Comparison of ENCODE assay signal across 8 cellular contexts in genomic region chrX:48737940-48738339, GRCh38. TPM values are rescaled to one million over a fixed set of nuclear protein-coding genes. Genes with fewer than 3 reads are reported as not detected.
DNase-seq lines count a peak whose midpoint lies in the region; ATAC-seq, FAIRE-seq and TF ChIP-seq lines count a peak whose summit lies in the region.

No MANE protein-coding gene starts in this region.

- H3K9ac ChIP-seq in K562 (ENCODE audit: insufficient read depth in 1 of 2, low read depth in 2 of 2, low read length in 2 of 2) = peak overlapping the region; percentile 82 to 90; a peak in 3 of 4 replicates

- peak overlapping the region; percentile 85 for H2AFZ ChIP-seq in K562 (ENCODE audit: low read depth, low read length)

- H3K4me1 Mint-ChIP-seq in memory B cell = peaks cover 11% of the 10 kb centered on the region

- H3K9me3 ChIP-seq in cardiac muscle cell (ENCODE audit: low read depth) (no peaks in the 10 kb centered on the region), K562 (replicated peaks; ENCODE audit: control insufficient read depth, insufficient read depth, low read depth, low read length) (no peaks in the 10 kb centered on the region)

- no peak for TF ChIP-seq POLR2A in K562 (conservative IDR thresholded peaks at IDR 0.05)

- TF ChIP-seq EP300 in K562 (IDR thresholded peaks at IDR 0.05; ENCODE audit: low read length) = no peak

- intact Hi-C loops in Right ventricle myocardium superior (cut with DNase I) = no loop called here
- intact Hi-C loops in K562 (cut with micrococcal nuclease) = loop anchor here (2.0 to 5.0 kb wide), 2 partner anchors 36 to 57 kb away; no protein-coding TSS in a partner anchor

- no peaks in the 10 kb centered on the region for H3K9me3 Mint-ChIP-seq in memory B cell

- no peaks in the 10 kb centered on the region for H3K27me3 Mint-ChIP-seq in memory B cell

- peak overlapping the region; percentile 87 for H3K27ac ChIP-seq in cardiac muscle cell
- H3K27ac ChIP-seq in K562 (ENCODE audit: extremely low read depth, low read depth, low read length) = peak overlapping the region; percentile 89
- peak overlapping the region; percentile 87 for H3K27ac ChIP-seq in urinary bladder (ENCODE audit: low read depth)

- H4K20me1 ChIP-seq in K562 (replicated peaks; ENCODE audit: control insufficient read depth, insufficient read depth, low read length) = no peaks in the 10 kb centered on the region

- no peak for FAIRE-seq in K562 (lab: Jason Lieb, UNC)

- no peaks in the 10 kb centered on the region for H3K27me3 ChIP-seq in cardiac muscle cell
- H3K27me3 ChIP-seq in K562 (ENCODE audit: control insufficient read depth in 2 of 2, insufficient read depth in 2 of 2, low read length in 2 of 2) = no peaks in the 10 kb centered on the region

- POLR2A ChIA-PET in K562 (lab: Yijun Ruan, JAX) = interaction anchor here (0.5 to 1.4 kb wide), 4 partner anchors 14 to 302 kb away, joined by 3 to 5 read pairs (median 3); partner anchors contain the start of gene HDAC6

- peak overlapping the region; percentile 89 for H3K4me3 Mint-ChIP-seq in memory B cell

- peak overlapping the region; percentile 91 for H3K27ac Mint-ChIP-seq in memory B cell

- in situ Hi-C loops in K562 (cut with MboI) = no loop called here

- H3K4me3 ChIP-seq in cardiac muscle cell (peak overlapping the region; percentile 58), K562 (peak overlapping the region; percentile 58), urinary bladder (ENCODE audit: low read depth, low read length) (peak overlapping the region; percentile 53)

- no TSS peak for BruUV-seq in K562 (replicated peaks; lab: Mats Ljungman, UMichigan)

- no peaks in the 10 kb centered on the region for H3K36me3 Mint-ChIP-seq in memory B cell

- no peak for TF ChIP-seq RAD21 in K562 (CRISPR knock-in tag; conservative IDR thresholded peaks at IDR 0.05 in 1 of 2, IDR thresholded peaks at IDR 0.05 in 1 of 2)

- peaks cover 19% of the 10 kb centered on the region for H3K79me2 ChIP-seq in K562 (ENCODE audit: control insufficient read depth, insufficient read depth, low read length)

- no peak for ATAC-seq in Right ventricle myocardium superior (ENCODE audit: poor library complexity)
- no peak for ATAC-seq in K562
- ATAC-seq in memory B cell (ENCODE audit: low read depth) = no peak

- CTCF ChIA-PET in K562 (lab: Yijun Ruan, JAX; ENCODE audit: low intra/inter-chr PET ratio) = no interaction called here

- peak overlapping the region; percentile 95 for H3K4me2 ChIP-seq in K562 (ENCODE audit: insufficient read depth, low read length)

- DNase-seq in cardiac muscle cell (ENCODE audit: low read depth in 1 of 2, low spot score in 1 of 2) (no peak), Right ventricle myocardium superior (no peak), K562 (ENCODE audit: extremely low read depth in 1 of 4, low spot score in 3 of 4) (peak in 1 of 4 experiments; percentile 19), memory B cell (ENCODE audit: low spot score in 2 of 2) (no peak), CD1c-positive myeloid dendritic cell (ENCODE audit: extremely low spot score) (no peak), medulla oblongata (ENCODE audit: extremely low spot score) (no peak), NCI-H345 (lab: John Stamatoyannopoulos, UW) (no peak)

- no peak for TF ChIP-seq CTCF in cardiac muscle cell (IDR thresholded peaks at IDR 0.05; ENCODE audit: low read depth, low read length)
- TF ChIP-seq CTCF in K562 (IDR thresholded peaks at IDR 0.05 in 2 of 3, conservative IDR thresholded peaks at IDR 0.05 in 1 of 3; ENCODE audit: insufficient read depth in 2 of 3, low read depth in 1 of 3, low read length in 3 of 3) = no peak

- no peaks in the 10 kb centered on the region for H3K4me1 ChIP-seq in cardiac muscle cell (ENCODE audit: low read depth)
- peaks cover 7 to 19% of the 10 kb centered on the region in 2 experiments; a peak in 4 of 5 replicates for H3K4me1 ChIP-seq in K562 (replicated peaks in 1 of 2; ENCODE audit: control insufficient read depth in 2 of 2, insufficient read depth in 2 of 2, low read length in 2 of 2)
- no peaks in the 10 kb centered on the region for H3K4me1 ChIP-seq in urinary bladder (ENCODE audit: insufficient read depth)

- 26% methylated on average over 7 of the region's 7 CpGs for WGBS in K562 (ENCODE audit: insufficient coverage, low coverage, missing lambda C conversion rate)
- 38% methylated on average over 7 of the region's 7 CpGs for WGBS in urinary bladder

- H3K9me1 ChIP-seq in K562 (ENCODE audit: control insufficient read depth, insufficient read depth, low read length) = no peaks in the 10 kb centered on the region

- H3K36me3 ChIP-seq in cardiac muscle cell (no peaks in the 10 kb centered on the region), K562 (ENCODE audit: control insufficient read depth, insufficient read depth, low read length) (no peaks in the 10 kb centered on the region), urinary bladder (ENCODE audit: insufficient read depth) (no peaks in the 10 kb centered on the region)

RNA-seq across cellular contexts. Expression of gene GLOD5, which starts 23.6 kb away (rescaled TPM):
- not detected in 2 replicates for total RNA-seq in cardiac muscle cell
- not detected in 2 replicates for polyA plus RNA-seq in cardiac muscle cell
- not detected for total RNA-seq in Right ventricle myocardium superior
- not detected in 2 replicates for total RNA-seq in K562 (2011; cell fraction: chromatin; rRNA removed; ENCODE audit: low replicate concordance)
- total RNA-seq in K562 (2011; cell fraction: nucleolus; rRNA removed) = not detected in 2 replicates
- not detected in 2 replicates for total RNA-seq in K562 (2011; cell fraction: nucleoplasm; rRNA removed)
- total RNA-seq in K562 (2014; rRNA removed) = 0.27 and 1.1 TPM in 2 replicates
- total RNA-seq in K562 (2014; rRNA removed; fragmentation: Illumina TruSeq; extraction: Trizol) = 1.5 and 1.7 TPM in 2 replicates
- total RNA-seq in K562 (2015; rRNA removed; fragmentation: Illumina TruSeq; extraction: Trizol) = 1.7 and 2.2 TPM in 2 replicates
- 1.4 and 1.9 TPM in 2 replicates for total RNA-seq in K562 (2021)
- 3.4 and 4.3 TPM in 2 replicates for polyA plus RNA-seq in K562 (2011; rRNA removed)
- polyA plus RNA-seq in K562 (2011; cell fraction: cytosol; rRNA removed) = 4.0 and 5.8 TPM in 2 replicates
- 0.81 and 0.94 TPM in 2 replicates for polyA plus RNA-seq in K562 (2011; cell fraction: nucleus; rRNA removed)
- polyA plus RNA-seq in K562 (2012) = 1.1 and 2.9 TPM in 2 replicates
- 2.2 and 3.1 TPM in 2 replicates for polyA plus RNA-seq in K562 (2014; fragmentation: Illumina TruSeq; extraction: Trizol)
- polyA plus RNA-seq in K562 (2014; fragmentation: Nextera tagmentation; extraction: Ambion mirVana) = 1 to 10 TPM; 3.8 to 4.4 TPM
- polyA plus RNA-seq in K562 (2014; rRNA removed) = 2.0 and 3.2 TPM in 2 replicates
- 0.88 and 1.2 TPM in 2 replicates for polyA minus RNA-seq in K562 (2011; rRNA and poly(A)+ RNA removed)
- not detected in 2 replicates for polyA minus RNA-seq in K562 (2011; cell fraction: cytosol; rRNA and poly(A)+ RNA removed)
- polyA minus RNA-seq in K562 (2011; cell fraction: nucleus; rRNA and poly(A)+ RNA removed) = not detected in 2 replicates
- not detected for total RNA-seq in urinary bladder
- polyA plus RNA-seq in urinary bladder = not detected

RNA-seq across cellular contexts. Expression of gene SUV39H1, which starts 41.4 kb away (rescaled TPM):
- 5.5 and 8.1 TPM in 2 replicates for total RNA-seq in cardiac muscle cell
- 6.7 and 6.9 TPM in 2 replicates for polyA plus RNA-seq in cardiac muscle cell
- total RNA-seq in Right ventricle myocardium superior = 2.3 TPM
- 9.5 and 28.8 TPM in 2 replicates for total RNA-seq in K562 (2011; cell fraction: chromatin; rRNA removed; ENCODE audit: low replicate concordance)
- total RNA-seq in K562 (2011; cell fraction: nucleolus; rRNA removed) = 29.4 and 31.5 TPM in 2 replicates
- 20.1 and 21.3 TPM in 2 replicates for total RNA-seq in K562 (2011; cell fraction: nucleoplasm; rRNA removed)
- 21.7 and 29.1 TPM in 2 replicates for total RNA-seq in K562 (2014; rRNA removed)
- total RNA-seq in K562 (2014; rRNA removed; fragmentation: Illumina TruSeq; extraction: Trizol) = 11.5 and 13.1 TPM in 2 replicates
- total RNA-seq in K562 (2015; rRNA removed; fragmentation: Illumina TruSeq; extraction: Trizol) = 17.9 and 19.0 TPM in 2 replicates
- total RNA-seq in K562 (2021) = 31.9 and 34.7 TPM in 2 replicates
- 13.8 and 26.0 TPM in 2 replicates for polyA plus RNA-seq in K562 (2011; rRNA removed)
- 23.8 and 37.0 TPM in 2 replicates for polyA plus RNA-seq in K562 (2011; cell fraction: cytosol; rRNA removed)
- 38.1 and 50.4 TPM in 2 replicates for polyA plus RNA-seq in K562 (2011; cell fraction: nucleus; rRNA removed)
- 26.5 and 33.6 TPM in 2 replicates for polyA plus RNA-seq in K562 (2012)
- polyA plus RNA-seq in K562 (2014; fragmentation: Illumina TruSeq; extraction: Trizol) = 32.1 and 33.5 TPM in 2 replicates
- 1 to 10 TPM; 4.7 to 6.5 TPM for polyA plus RNA-seq in K562 (2014; fragmentation: Nextera tagmentation; extraction: Ambion mirVana)
- 19.0 and 19.4 TPM in 2 replicates for polyA plus RNA-seq in K562 (2014; rRNA removed)
- 16.9 and 18.2 TPM in 2 replicates for polyA minus RNA-seq in K562 (2011; rRNA and poly(A)+ RNA removed)
- polyA minus RNA-seq in K562 (2011; cell fraction: cytosol; rRNA and poly(A)+ RNA removed) = 18.5 and 20.0 TPM in 2 replicates
- 15.3 and 17.7 TPM in 2 replicates for polyA minus RNA-seq in K562 (2011; cell fraction: nucleus; rRNA and poly(A)+ RNA removed)
- total RNA-seq in urinary bladder = 2.8 TPM
- 6.0 TPM for polyA plus RNA-seq in urinary bladder

RNA-seq across cellular contexts. Expression of gene GATA1, which starts 48.5 kb away (rescaled TPM):
- not detected in 2 replicates for total RNA-seq in cardiac muscle cell
- polyA plus RNA-seq in cardiac muscle cell = 0.15 and 0.17 TPM in 2 replicates
- 0.13 TPM for total RNA-seq in Right ventricle myocardium superior
- 40.7 and 118 TPM in 2 replicates for total RNA-seq in K562 (2011; cell fraction: chromatin; rRNA removed; ENCODE audit: low replicate concordance)
- 98.8 and 99.1 TPM in 2 replicates for total RNA-seq in K562 (2011; cell fraction: nucleolus; rRNA removed)
- total RNA-seq in K562 (2011; cell fraction: nucleoplasm; rRNA removed) = 82.1 and 86.1 TPM in 2 replicates
- total RNA-seq in K562 (2014; rRNA removed) = 205 and 244 TPM in 2 replicates
- total RNA-seq in K562 (2014; rRNA removed; fragmentation: Illumina TruSeq; extraction: Trizol) = 45.4 and 62.0 TPM in 2 replicates
- total RNA-seq in K562 (2015; rRNA removed; fragmentation: Illumina TruSeq; extraction: Trizol) = 115 and 116 TPM in 2 replicates
- 291 and 297 TPM in 2 replicates for total RNA-seq in K562 (2021)
- polyA plus RNA-seq in K562 (2011; rRNA removed) = 74.3 and 167 TPM in 2 replicates
- 184 and 365 TPM in 2 replicates for polyA plus RNA-seq in K562 (2011; cell fraction: cytosol; rRNA removed)
- 174 and 282 TPM in 2 replicates for polyA plus RNA-seq in K562 (2011; cell fraction: nucleus; rRNA removed)
- 160 and 227 TPM in 2 replicates for polyA plus RNA-seq in K562 (2012)
- polyA plus RNA-seq in K562 (2014; fragmentation: Illumina TruSeq; extraction: Trizol) = 273 and 284 TPM in 2 replicates
- 10 to 100 TPM; 11.9 to 97.4 TPM for polyA plus RNA-seq in K562 (2014; fragmentation: Nextera tagmentation; extraction: Ambion mirVana)
- 206 and 246 TPM in 2 replicates for polyA plus RNA-seq in K562 (2014; rRNA removed)
- polyA minus RNA-seq in K562 (2011; rRNA and poly(A)+ RNA removed) = 39.3 and 48.9 TPM in 2 replicates
- polyA minus RNA-seq in K562 (2011; cell fraction: cytosol; rRNA and poly(A)+ RNA removed) = 148 and 160 TPM in 2 replicates
- polyA minus RNA-seq in K562 (2011; cell fraction: nucleus; rRNA and poly(A)+ RNA removed) = 38.2 and 38.7 TPM in 2 replicates
- total RNA-seq in urinary bladder = not detected
- polyA plus RNA-seq in urinary bladder = 0.34 TPM

RNA-seq across cellular contexts. Expression of gene WAS, which starts 54.3 kb away (rescaled TPM):
- total RNA-seq in cardiac muscle cell = 1.9 TPM in 2 replicates
- polyA plus RNA-seq in cardiac muscle cell = 1.7 and 4.3 TPM in 2 replicates
- total RNA-seq in Right ventricle myocardium superior = 4.0 TPM
- total RNA-seq in K562 (2011; cell fraction: chromatin; rRNA removed; ENCODE audit: low replicate concordance) = 0.72 and 3.4 TPM in 2 replicates
- 2.2 and 2.8 TPM in 2 replicates for total RNA-seq in K562 (2011; cell fraction: nucleolus; rRNA removed)
- total RNA-seq in K562 (2011; cell fraction: nucleoplasm; rRNA removed) = 0.95 and 3.4 TPM in 2 replicates
- 8.8 and 9.7 TPM in 2 replicates for total RNA-seq in K562 (2014; rRNA removed)
- 2.4 and 2.9 TPM in 2 replicates for total RNA-seq in K562 (2014; rRNA removed; fragmentation: Illumina TruSeq; extraction: Trizol)
- 5.9 and 7.9 TPM in 2 replicates for total RNA-seq in K562 (2015; rRNA removed; fragmentation: Illumina TruSeq; extraction: Trizol)
- 10.8 and 15.7 TPM in 2 replicates for total RNA-seq in K562 (2021)
- 1.2 and 20.4 TPM in 2 replicates for polyA plus RNA-seq in K562 (2011; rRNA removed)
- polyA plus RNA-seq in K562 (2011; cell fraction: cytosol; rRNA removed) = 2.1 and 14.4 TPM in 2 replicates
- polyA plus RNA-seq in K562 (2011; cell fraction: nucleus; rRNA removed) = 8.1 and 32.0 TPM in 2 replicates
- polyA plus RNA-seq in K562 (2012) = 15.0 and 38.9 TPM in 2 replicates
- polyA plus RNA-seq in K562 (2014; fragmentation: Illumina TruSeq; extraction: Trizol) = 16.1 and 17.7 TPM in 2 replicates
- under 1 TPM; 0.11 to 0.25 TPM for polyA plus RNA-seq in K562 (2014; fragmentation: Nextera tagmentation; extraction: Ambion mirVana)
- polyA plus RNA-seq in K562 (2014; rRNA removed) = 3.8 and 4.3 TPM in 2 replicates
- polyA minus RNA-seq in K562 (2011; rRNA and poly(A)+ RNA removed) = 1.6 and 7.1 TPM in 2 replicates
- 4.1 and 34.6 TPM in 2 replicates for polyA minus RNA-seq in K562 (2011; cell fraction: cytosol; rRNA and poly(A)+ RNA removed)
- 2.3 and 18.2 TPM in 2 replicates for polyA minus RNA-seq in K562 (2011; cell fraction: nucleus; rRNA and poly(A)+ RNA removed)
- total RNA-seq in urinary bladder = 1.0 TPM
- polyA plus RNA-seq in urinary bladder = 6.1 TPM

Comparison
In these comparisons a context has a peak if more than half of its experiments do, and no peak if none do; other contexts are left out.
1. RNA of gene GATA1, which starts 48.5 kb away (total RNA-seq): 40.7 to 297 TPM in K562; 0.13 TPM in Right ventricle myocardium superior (single experiment), not detected in urinary bladder (single experiment) and not detected in cardiac muscle cell; every median in the first group is over 10 times any median in the second.
2. Peak in every context shown above with its lines, with median percentiles within 50 percentile points of each other: H3K27ac ChIP-seq and H3K4me3 ChIP-seq.